ENCODE assay signal across 24 cellular contexts in the genomic region with DNA sequence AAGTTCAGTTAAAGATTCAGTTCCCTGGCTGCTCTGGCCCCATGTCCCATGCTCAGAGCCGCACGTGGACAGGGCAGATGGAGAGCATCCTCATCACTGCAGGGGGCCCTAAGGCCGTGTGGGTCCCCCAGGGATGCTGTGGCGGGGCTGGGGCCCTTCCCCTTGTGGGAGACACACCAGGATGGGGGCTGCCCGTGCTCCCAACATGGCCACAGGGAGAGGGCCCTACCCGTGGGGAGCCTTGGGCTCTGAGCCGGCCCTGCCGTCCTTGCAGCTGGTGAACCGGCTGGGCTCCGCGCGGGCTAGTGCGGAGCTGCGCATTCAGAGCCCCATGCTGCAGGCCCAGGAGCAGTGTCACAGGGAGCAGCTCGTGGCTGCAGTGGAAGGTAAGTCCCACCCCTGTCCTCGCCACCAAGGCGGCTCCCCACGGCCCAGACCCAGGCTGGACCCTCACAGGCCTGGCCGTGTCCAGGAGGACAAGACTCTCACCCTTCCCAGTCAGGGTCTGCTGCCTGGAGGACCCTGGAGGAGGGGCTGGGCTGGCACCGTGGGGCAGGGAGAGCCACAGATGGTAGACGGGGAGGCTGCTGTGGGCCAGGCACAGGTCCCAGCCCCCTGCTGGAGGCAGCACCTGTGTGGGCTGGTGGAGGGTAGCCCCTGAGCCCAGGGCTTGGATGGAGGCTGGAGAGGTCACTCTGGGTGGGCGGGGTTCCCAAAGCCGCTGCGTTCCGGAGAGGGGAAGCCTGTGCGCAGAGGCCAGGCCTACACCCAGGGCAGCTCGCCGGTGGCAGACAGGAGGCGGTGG.
"Had no signal": no experiment of that assay in that cellular context is flagged by ENCODE, and none has a peak within 500 bp of the region (broad histone marks: within the 10 kb centered on the region; RNA-seq: fewer than 3 reads in every experiment).

No MANE protein-coding gene starts in this region.

- H3K27ac ChIP-seq: breast epithelium, foreskin keratinocyte, hepatocyte, uterus had no signal

- H3K27ac Mint-ChIP-seq: activated B cell treated with CpG ODN at 0.5 μM for 24 hours; activated CD4-positive, alpha-beta T cell treated with anti-CD3 and anti-CD28 coated beads for 36 hours; activated naive CD8-positive, alpha-beta T cell treated with anti-CD3 and anti-CD28 coated beads for 36 hours; dendritic cell treated with granulocyte-macrophage colony-stimulating factor and Interleukin-4, amounts not matched to agents 40 ng/mL and 50 ng/mL, for 4 days; immature natural killer cell; nephron progenitor cell had no signal

- H3K27me3 Mint-ChIP-seq: activated B cell treated with CpG ODN at 0.5 μM for 24 hours; activated CD4-positive, alpha-beta T cell treated with anti-CD3 and anti-CD28 coated beads for 36 hours; activated naive CD8-positive, alpha-beta T cell treated with anti-CD3 and anti-CD28 coated beads for 36 hours; dendritic cell treated with granulocyte-macrophage colony-stimulating factor and Interleukin-4, amounts not matched to agents 40 ng/mL and 50 ng/mL, for 4 days had no signal

- H3K4me1 Mint-ChIP-seq: activated B cell treated with CpG ODN at 0.5 μM for 24 hours; activated CD4-positive, alpha-beta T cell treated with anti-CD3 and anti-CD28 coated beads for 36 hours; activated naive CD8-positive, alpha-beta T cell treated with anti-CD3 and anti-CD28 coated beads for 36 hours had no signal

- H3K4me3 ChIP-seq: breast epithelium, hepatocyte, mucosa of descending colon, uterus had no signal

- H2AFZ ChIP-seq: hepatocyte had no signal

- H3K4me3 Mint-ChIP-seq: activated B cell treated with CpG ODN at 0.5 μM for 24 hours; activated CD4-positive, alpha-beta T cell treated with anti-CD3 and anti-CD28 coated beads for 36 hours; activated naive CD8-positive, alpha-beta T cell treated with anti-CD3 and anti-CD28 coated beads for 36 hours; activated T-cell treated with anti-CD3 and anti-CD28 coated beads, Interleukin-2, amount 50 U/mL, for 4 hours; dendritic cell treated with granulocyte-macrophage colony-stimulating factor and Interleukin-4, amounts not matched to agents 40 ng/mL and 50 ng/mL, for 4 days; immature natural killer cell; nephron progenitor cell had no signal

- H3K9me3 ChIP-seq: breast epithelium, mucosa of descending colon, uterus had no signal

- H3K4me2 ChIP-seq: hepatocyte had no signal

- DNase-seq: activated B cell treated with CpG ODN at 0.5 μM for 24 hours; activated CD4-positive, alpha-beta T cell treated with anti-CD3 and anti-CD28 coated beads for 36 hours; activated CD4-positive, alpha-beta T cell treated with anti-CD3 and anti-CD28 coated beads, Interleukin-2, amount 50 U/mL, for 48 hours; activated CD8-positive, alpha-beta memory T cell treated with anti-CD3 and anti-CD28 coated beads, Interleukin-2, amount 50 U/mL, for 48 hours; activated naive CD4-positive, alpha-beta T cell treated with Interleukin-2 at 50 U/mL for 16 hours; activated naive CD8-positive, alpha-beta T cell treated with anti-CD3 and anti-CD28 coated beads for 36 hours; activated T-cell treated with anti-CD3 and anti-CD28 coated beads, Interleukin-2, amount 50 U/mL, for 4 hours; effector CD4-positive, alpha-beta T cell; erythroblast; immature natural killer cell; kidney glomerular epithelial cell; mesendoderm; nephron progenitor cell; nucleus accumbens; stimulated activated CD4-positive, alpha-beta T cell treated with anti-CD3 and anti-CD28 coated beads, Interleukin-12 subunit alpha, Interleukin-12 subunit beta, amount 100 ng/mL, for 4 hours; stimulated activated CD4-positive, alpha-beta T cell treated with anti-CD3 and anti-CD28 coated beads, Interleukin-1b, Interleukin-23, amount 100 ng/mL, for 48 hours; trophoblast cell; uterus had no signal

- H3K9me3 Mint-ChIP-seq: activated B cell treated with CpG ODN at 0.5 μM for 24 hours; activated naive CD8-positive, alpha-beta T cell treated with anti-CD3 and anti-CD28 coated beads for 36 hours; activated T-cell treated with anti-CD3 and anti-CD28 coated beads, Interleukin-2, amount 50 U/mL, for 4 hours; dendritic cell treated with granulocyte-macrophage colony-stimulating factor and Interleukin-4, amounts not matched to agents 40 ng/mL and 50 ng/mL, for 4 days; immature natural killer cell; nephron progenitor cell had no signal

- H3K36me3 ChIP-seq: breast epithelium, uterus had no signal

- ATAC-seq: activated CD4-positive, alpha-beta T cell treated with anti-CD3 and anti-CD28 coated beads for 36 hours; activated T-cell treated with anti-CD3 and anti-CD28 coated beads, Interleukin-2, amount 50 U/mL, for 4 hours; foreskin keratinocyte; mucosa of descending colon; SK-N-SH treated with all-trans-retinoic acid at 6 μM for 48 hours had no signal

- H3K4me1 ChIP-seq: breast epithelium, foreskin keratinocyte, uterus had no signal

- H3K27me3 ChIP-seq: breast epithelium, foreskin keratinocyte, hepatocyte, uterus had no signal

- H3K36me3 Mint-ChIP-seq: activated naive CD8-positive, alpha-beta T cell treated with anti-CD3 and anti-CD28 coated beads for 36 hours; immature natural killer cell had no signal
